2 cellular contexts compared by ENCODE assay signal in the genomic region with DNA sequence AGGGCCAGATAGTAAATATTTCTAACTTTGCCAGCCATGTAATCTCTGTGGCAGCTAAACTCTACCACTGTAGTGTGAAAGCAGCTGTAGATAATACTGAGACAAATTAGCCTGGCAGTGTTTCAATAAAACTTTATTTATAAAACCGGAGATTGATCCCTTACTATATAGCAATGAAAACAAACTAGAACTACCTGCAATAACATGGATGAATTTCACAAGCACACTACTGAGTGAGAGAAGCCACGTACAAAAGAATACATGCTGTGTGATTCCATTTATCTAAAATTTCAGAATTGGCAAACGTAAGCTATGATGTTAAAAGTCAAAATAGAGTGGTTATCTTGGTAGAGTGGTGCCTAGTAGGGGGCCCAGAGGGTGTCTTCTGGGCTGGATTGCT.
A peak's percentile ranks its signal among the peaks of the same experiment; 100 is the strongest.
TF ChIP-seq lines count a peak whose summit lies in the region.

No MANE protein-coding gene starts in this region.

TF ChIP-seq in HCT116, 20 proteins besides CTCF, POLR2A, EP300 and RAD21 (continued from another document):
- TF ChIP-seq YY1 (IDR thresholded peaks at IDR 0.05; ENCODE audit: extremely low read depth, insufficient replicate concordance, low read depth, low read length) (no peak), ZNF274 (IDR thresholded peaks at IDR 0.05; ENCODE audit: low read depth, low read length) (no peak), EZH2phosphoT487 (IDR thresholded peaks at IDR 0.05; ENCODE audit: borderline replicate concordance) (no peak), EZH2 (IDR thresholded peaks at IDR 0.05) (no peak), SRF (IDR thresholded peaks at IDR 0.05; ENCODE audit: low read depth) (no peak), CEBPB (IDR thresholded peaks at IDR 0.05; ENCODE audit: low read depth) (no peak), TCF7L2 (IDR thresholded peaks at IDR 0.05; ENCODE audit: borderline replicate concordance, extremely low read depth, insufficient read depth, insufficient read length) (no peak), ELF1 (IDR thresholded peaks at IDR 0.05; ENCODE audit: borderline replicate concordance, low read depth) (no peak), CBX3 (IDR thresholded peaks at IDR 0.05; ENCODE audit: low read depth) (no peak), FOSL1 (IDR thresholded peaks at IDR 0.05; ENCODE audit: low read depth) (no peak), ZFX (IDR thresholded peaks at IDR 0.05) (no peak)
- TF ChIP-seq, protein P1, sequence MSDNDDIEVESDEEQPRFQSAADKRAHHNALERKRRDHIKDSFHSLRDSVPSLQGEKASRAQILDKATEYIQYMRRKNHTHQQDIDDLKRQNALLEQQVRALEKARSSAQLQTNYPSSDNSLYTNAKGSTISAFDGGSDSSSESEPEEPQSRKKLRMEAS (IDR thresholded peaks at IDR 0.05) = no peak
- TF ChIP-seq, protein P2, sequence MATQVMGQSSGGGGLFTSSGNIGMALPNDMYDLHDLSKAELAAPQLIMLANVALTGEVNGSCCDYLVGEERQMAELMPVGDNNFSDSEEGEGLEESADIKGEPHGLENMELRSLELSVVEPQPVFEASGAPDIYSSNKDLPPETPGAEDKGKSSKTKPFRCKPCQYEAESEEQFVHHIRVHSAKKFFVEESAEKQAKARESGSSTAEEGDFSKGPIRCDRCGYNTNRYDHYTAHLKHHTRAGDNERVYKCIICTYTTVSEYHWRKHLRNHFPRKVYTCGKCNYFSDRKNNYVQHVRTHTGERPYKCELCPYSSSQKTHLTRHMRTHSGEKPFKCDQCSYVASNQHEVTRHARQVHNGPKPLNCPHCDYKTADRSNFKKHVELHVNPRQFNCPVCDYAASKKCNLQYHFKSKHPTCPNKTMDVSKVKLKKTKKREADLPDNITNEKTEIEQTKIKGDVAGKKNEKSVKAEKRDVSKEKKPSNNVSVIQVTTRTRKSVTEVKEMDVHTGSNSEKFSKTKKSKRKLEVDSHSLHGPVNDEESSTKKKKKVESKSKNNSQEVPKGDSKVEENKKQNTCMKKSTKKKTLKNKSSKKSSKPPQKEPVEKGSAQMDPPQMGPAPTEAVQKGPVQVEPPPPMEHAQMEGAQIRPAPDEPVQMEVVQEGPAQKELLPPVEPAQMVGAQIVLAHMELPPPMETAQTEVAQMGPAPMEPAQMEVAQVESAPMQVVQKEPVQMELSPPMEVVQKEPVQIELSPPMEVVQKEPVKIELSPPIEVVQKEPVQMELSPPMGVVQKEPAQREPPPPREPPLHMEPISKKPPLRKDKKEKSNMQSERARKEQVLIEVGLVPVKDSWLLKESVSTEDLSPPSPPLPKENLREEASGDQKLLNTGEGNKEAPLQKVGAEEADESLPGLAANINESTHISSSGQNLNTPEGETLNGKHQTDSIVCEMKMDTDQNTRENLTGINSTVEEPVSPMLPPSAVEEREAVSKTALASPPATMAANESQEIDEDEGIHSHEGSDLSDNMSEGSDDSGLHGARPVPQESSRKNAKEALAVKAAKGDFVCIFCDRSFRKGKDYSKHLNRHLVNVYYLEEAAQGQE (IDR thresholded peaks at IDR 0.05; ENCODE audit: low read depth) = no peak
TF ChIP-seq in HCT116: peak in this region for 0.

TF ChIP-seq in GM12878, 131 proteins besides CTCF, POLR2A, EP300 and RAD21 (continued from another document):
- TF ChIP-seq, protein P3, sequence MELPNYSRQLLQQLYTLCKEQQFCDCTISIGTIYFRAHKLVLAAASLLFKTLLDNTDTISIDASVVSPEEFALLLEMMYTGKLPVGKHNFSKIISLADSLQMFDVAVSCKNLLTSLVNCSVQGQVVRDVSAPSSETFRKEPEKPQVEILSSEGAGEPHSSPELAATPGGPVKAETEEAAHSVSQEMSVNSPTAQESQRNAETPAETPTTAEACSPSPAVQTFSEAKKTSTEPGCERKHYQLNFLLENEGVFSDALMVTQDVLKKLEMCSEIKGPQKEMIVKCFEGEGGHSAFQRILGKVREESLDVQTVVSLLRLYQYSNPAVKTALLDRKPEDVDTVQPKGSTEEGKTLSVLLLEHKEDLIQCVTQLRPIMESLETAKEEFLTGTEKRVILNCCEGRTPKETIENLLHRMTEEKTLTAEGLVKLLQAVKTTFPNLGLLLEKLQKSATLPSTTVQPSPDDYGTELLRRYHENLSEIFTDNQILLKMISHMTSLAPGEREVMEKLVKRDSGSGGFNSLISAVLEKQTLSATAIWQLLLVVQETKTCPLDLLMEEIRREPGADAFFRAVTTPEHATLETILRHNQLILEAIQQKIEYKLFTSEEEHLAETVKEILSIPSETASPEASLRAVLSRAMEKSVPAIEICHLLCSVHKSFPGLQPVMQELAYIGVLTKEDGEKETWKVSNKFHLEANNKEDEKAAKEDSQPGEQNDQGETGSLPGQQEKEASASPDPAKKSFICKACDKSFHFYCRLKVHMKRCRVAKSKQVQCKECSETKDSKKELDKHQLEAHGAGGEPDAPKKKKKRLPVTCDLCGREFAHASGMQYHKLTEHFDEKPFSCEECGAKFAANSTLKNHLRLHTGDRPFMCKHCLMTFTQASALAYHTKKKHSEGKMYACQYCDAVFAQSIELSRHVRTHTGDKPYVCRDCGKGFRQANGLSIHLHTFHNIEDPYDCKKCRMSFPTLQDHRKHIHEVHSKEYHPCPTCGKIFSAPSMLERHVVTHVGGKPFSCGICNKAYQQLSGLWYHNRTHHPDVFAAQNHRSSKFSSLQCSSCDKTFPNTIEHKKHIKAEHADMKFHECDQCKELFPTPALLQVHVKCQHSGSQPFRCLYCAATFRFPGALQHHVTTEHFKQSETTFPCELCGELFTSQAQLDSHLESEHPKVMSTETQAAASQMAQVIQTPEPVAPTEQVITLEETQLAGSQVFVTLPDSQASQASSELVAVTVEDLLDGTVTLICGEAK (IDR thresholded peaks at IDR 0.05; ENCODE audit: borderline replicate concordance) = peak; percentile 75
- no peak for TF ChIP-seq SMAD5 (IDR thresholded peaks at IDR 0.05; ENCODE audit: low read depth)
